28 cellular contexts compared by ENCODE assay signal in genomic region chr2:224311226-224311625, GRCh38.
DNase-seq lines count a peak whose midpoint lies in the region; ATAC-seq, FAIRE-seq and TF ChIP-seq lines count a peak whose summit lies in the region.
"Had no signal": no experiment of that assay in that cellular context is flagged by ENCODE, and none has a peak within 500 bp of the region (broad histone marks: within the 10 kb centered on the region; RNA-seq: fewer than 3 reads in every experiment).

No MANE protein-coding gene starts in this region.

- H3K9me3 ChIP-seq in PC-3 (ENCODE audit: low read length): no peaks in the 10 kb centered on the region
- H3K9me3 ChIP-seq: sigmoid colon, upper lobe of right lung had no signal

- intact Hi-C loops in PC-3 (cut with micrococcal nuclease) (no loop called here), CD14-positive monocyte (cut with micrococcal nuclease) (no loop called here)
- intact Hi-C loops in activated CD8-positive, alpha-beta T cell treated with anti-CD3 and anti-CD28 coated beads for 36 hours (cut with micrococcal nuclease): no loop called here

- H2AFZ ChIP-seq in PC-3 (ENCODE audit: low read length): no peak overlapping the region
- H2AFZ ChIP-seq: neural progenitor cell had no signal

- no peak overlapping the region for H3K27ac Mint-ChIP-seq in CD14-positive monocyte
- no peak overlapping the region for H3K27ac Mint-ChIP-seq in activated CD8-positive, alpha-beta T cell treated with anti-CD3 and anti-CD28 coated beads for 36 hours
- H3K27ac Mint-ChIP-seq: activated T-cell treated with anti-CD3 and anti-CD28 coated beads, Interleukin-2, amount 50 U/mL, for 24 hours; CD4-positive, alpha-beta T cell; endodermal cell; neural progenitor cell had no signal

- no peaks in the 10 kb centered on the region for H3K27me3 ChIP-seq in PC-3 (ENCODE audit: low read length)
- H3K27me3 ChIP-seq: cardiac muscle cell, neural progenitor cell, sigmoid colon, upper lobe of right lung had no signal

- DNase-seq in AG08395 (ENCODE audit: low spot score) (peak; percentile 62), H54 (ENCODE audit: insufficient read length, low spot score) (peak; percentile 9), PC-3 (peak; percentile 60), fibroblast of peridontal ligament (ENCODE audit: extremely low read depth) (peak; percentile 27), NCI-H446 (lab: John Stamatoyannopoulos, UW) (no peak), CD14-positive monocyte (ENCODE audit: low spot score) (no peak)
- DNase-seq in activated CD8-positive, alpha-beta T cell treated with anti-CD3 and anti-CD28 coated beads for 36 hours: no peak
- DNase-seq: activated CD4-positive, CD25-positive, alpha-beta regulatory T cell treated with anti-CD3 and anti-CD28 coated beads, Interleukin-2, amount 50 U/mL, for 72 hours; activated CD8-positive, alpha-beta memory T cell treated with anti-CD3 and anti-CD28 coated beads for 24 hours; activated naive CD4-positive, alpha-beta T cell treated with Interleukin-2 at 50 U/mL for 16 hours; activated T-cell treated with anti-CD3 and anti-CD28 coated beads, Interleukin-2, amount 50 U/mL, for 24 hours; CD4-positive, alpha-beta T cell; cortex of kidney; endodermal cell; NCI-H1417 treated with DMSO at 0.1 percent for 48 hours; NCI-H2107; NCI-H510A treated with DMSO at 0.1 percent for 48 hours; NK-92 treated with Interleukin-12 subunit alpha and Interleukin-12 subunit beta, amount 100 ng/mL, for 24 hours; posterior cingulate gyrus; sigmoid colon; substantia nigra; T-helper 9 cell; upper lobe of right lung had no signal

- no peak for TF ChIP-seq POLR2A in H54 (IDR thresholded peaks at IDR 0.05; ENCODE audit: low read depth, low read length)

- ATAC-seq in PC-3 (peak; percentile 82), HG03565 (IDR thresholded peaks at IDR 0.05; ENCODE audit: unreplicated experiment) (no peak)
- no peak for ATAC-seq in activated CD8-positive, alpha-beta T cell treated with anti-CD3 and anti-CD28 coated beads for 36 hours
- ATAC-seq: upper lobe of right lung had no signal

- H3K9me3 Mint-ChIP-seq in CD14-positive monocyte: peaks cover 0 to 1% (median 0%) of the 10 kb centered on the region in 7 donors
- no peaks in the 10 kb centered on the region for H3K9me3 Mint-ChIP-seq in activated CD8-positive, alpha-beta T cell treated with anti-CD3 and anti-CD28 coated beads for 36 hours
- H3K9me3 Mint-ChIP-seq: activated T-cell treated with anti-CD3 and anti-CD28 coated beads, Interleukin-2, amount 50 U/mL, for 24 hours; CD4-positive, alpha-beta T cell; endodermal cell; neural progenitor cell had no signal

- no peaks in the 10 kb centered on the region for H3K36me3 Mint-ChIP-seq in CD14-positive monocyte
- H3K36me3 Mint-ChIP-seq in activated CD8-positive, alpha-beta T cell treated with anti-CD3 and anti-CD28 coated beads for 36 hours (ENCODE audit: low read depth): no peaks in the 10 kb centered on the region
- H3K36me3 Mint-ChIP-seq: neural progenitor cell had no signal

- no peak overlapping the region for H3K4me2 ChIP-seq in PC-3 (ENCODE audit: low read length)
- H3K4me2 ChIP-seq: neural progenitor cell had no signal

- H3K36me3 ChIP-seq in PC-3 (ENCODE audit: low read depth, low read length): no peaks in the 10 kb centered on the region
- H3K36me3 ChIP-seq: cardiac muscle cell, neural progenitor cell, sigmoid colon, upper lobe of right lung had no signal

- FAIRE-seq in H54 (lab: Jason Lieb, UNC): no peak
- FAIRE-seq: GM19239 had no signal

- no peaks in the 10 kb centered on the region for H3F3A ChIP-seq in PC-3 (ENCODE audit: low read length, unreplicated experiment)

- peaks cover 0 to 9% (median 8%) of the 10 kb centered on the region in 3 donors for H3K27me3 Mint-ChIP-seq in CD14-positive monocyte (ENCODE audit: low read depth in 3 of 3)
- H3K27me3 Mint-ChIP-seq in activated CD8-positive, alpha-beta T cell treated with anti-CD3 and anti-CD28 coated beads for 36 hours: peaks cover 28% of the 10 kb centered on the region

- H3K79me2 ChIP-seq in PC-3 (ENCODE audit: low read length): no peaks in the 10 kb centered on the region

- peaks cover 40% of the 10 kb centered on the region for H3K4me1 Mint-ChIP-seq in CD14-positive monocyte
- peaks cover 2% of the 10 kb centered on the region for H3K4me1 Mint-ChIP-seq in activated CD8-positive, alpha-beta T cell treated with anti-CD3 and anti-CD28 coated beads for 36 hours (ENCODE audit: low read depth)
- H3K4me1 Mint-ChIP-seq: neural progenitor cell had no signal

- POLR2A ChIA-PET in PC-3 (lab: Charles Lee; ENCODE audit: unreplicated experiment): no interaction called here
- POLR2A ChIA-PET in activated CD8-positive, alpha-beta T cell treated with anti-CD3 and anti-CD28 coated beads for 36 hours (lab: Charles Lee): no interaction called here

- peaks cover 9% of the 10 kb centered on the region; the same call in 1 of the 2 replicates for H3K4me1 ChIP-seq in PC-3 (ENCODE audit: insufficient read depth, low read length)
- H3K4me1 ChIP-seq: neural progenitor cell, upper lobe of right lung had no signal

- H3K4me3 ChIP-seq in PC-3 (ENCODE audit: low read length): no peak overlapping the region
- H3K4me3 ChIP-seq: cardiac muscle cell, neural progenitor cell, sigmoid colon, upper lobe of right lung had no signal

- TF ChIP-seq CTCF in PC-3 (conservative IDR thresholded peaks at IDR 0.05; ENCODE audit: low read depth, low read length): no peak
- TF ChIP-seq CTCF in CD14-positive monocyte (IDR thresholded peaks at IDR 0.05): no peak
- TF ChIP-seq CTCF in activated CD8-positive, alpha-beta T cell treated with anti-CD3 and anti-CD28 coated beads for 36 hours (IDR thresholded peaks at IDR 0.05): no peak

- H3K9ac ChIP-seq in PC-3 (ENCODE audit: low read length): no peak overlapping the region
- H3K9ac ChIP-seq: neural progenitor cell had no signal

- no peak overlapping the region for H3K27ac ChIP-seq in PC-3 (ENCODE audit: low read length)
- H3K27ac ChIP-seq: cardiac muscle cell, HL-60, neural progenitor cell, sigmoid colon, upper lobe of right lung had no signal

- CTCF ChIA-PET in PC-3 (lab: Charles Lee): no interaction called here
- CTCF ChIA-PET in activated CD8-positive, alpha-beta T cell treated with anti-CD3 and anti-CD28 coated beads for 36 hours (lab: Charles Lee): no interaction called here

- H3K9me2 ChIP-seq in PC-3 (replicated peaks; ENCODE audit: low read length): no peaks in the 10 kb centered on the region

- H4K20me1 ChIP-seq in PC-3 (ENCODE audit: low read length): no peaks in the 10 kb centered on the region

- H3K4me3 Mint-ChIP-seq in CD14-positive monocyte: no peak overlapping the region
- no peak overlapping the region for H3K4me3 Mint-ChIP-seq in activated CD8-positive, alpha-beta T cell treated with anti-CD3 and anti-CD28 coated beads for 36 hours
- H3K4me3 Mint-ChIP-seq: activated T-cell treated with anti-CD3 and anti-CD28 coated beads, Interleukin-2, amount 50 U/mL, for 24 hours; CD4-positive, alpha-beta T cell; endodermal cell; neural progenitor cell had no signal

- no TSS peak for BruUV-seq in PC-3 (replicated peaks; lab: Mats Ljungman, UMichigan)

Comparison
In these comparisons a context has a peak if more than half of its experiments do, and no peak if none do; other contexts are left out.
1. DNase-seq: peak in AG08395 (single experiment), H54 (single experiment), PC-3 (single experiment) and fibroblast of peridontal ligament (single experiment); none in NCI-H446 (0 of 2), CD14-positive monocyte (single experiment) and activated CD8-positive, alpha-beta T cell treated with anti-CD3 and anti-CD28 coated beads for 36 hours (single experiment).